8 cellular contexts compared by ENCODE assay signal in genomic region chr20:18507218-18508191, GRCh38. TPM values are rescaled to one million over a fixed set of nuclear protein-coding genes. Genes with fewer than 3 reads are reported as not detected.
A peak's percentile ranks its signal among the peaks of the same experiment; 100 is the strongest.
DNase-seq lines count a peak whose midpoint lies in the region; ATAC-seq and TF ChIP-seq lines count a peak whose summit lies in the region.

Gene SEC23B, plus strand, starts transcription at chr20:18507940. Its CDS starts 2,896 bp downstream, at chr20:18510836.

- peaks cover 12 to 42% (median 16%) of the 10 kb centered on the region in 3 donors for H3K36me3 Mint-ChIP-seq in CD8-positive, alpha-beta memory T cell

- H3K4me1 Mint-ChIP-seq in CD8-positive, alpha-beta memory T cell = peaks cover 31 to 57% (median 56%) of the 10 kb centered on the region in 3 donors

- intact Hi-C loops in lower lobe of right lung (cut with DNase I) = no loop called here

- POLR2A ChIA-PET in CD8-positive, alpha-beta memory T cell (lab: Charles Lee) = interaction anchor here (0.5 to 2.7 kb wide), 10 partner anchors 10 to 1545 kb away, joined by 3 to 53 read pairs (median 4); partner anchors contain the start of genes BFSP1, CFAP61, CRNKL1 and DTD1

- peak; percentile 87 for ATAC-seq in GM19468 (IDR thresholded peaks at IDR 0.05; ENCODE audit: extremely low read depth, unreplicated experiment)
- ATAC-seq in lower lobe of right lung = peak; percentile 98 to 99

- peak within 1 kb of the TSS; percentile 99 for H3K27ac ChIP-seq in CD8-positive, alpha-beta memory T cell (ENCODE audit: low read depth, low read length)
- H3K27ac ChIP-seq in lower lobe of right lung = peak within 1 kb of the TSS; percentile 96

- peaks cover under 1 to 8% of the 10 kb centered on the region in 2 donors for H3K27me3 Mint-ChIP-seq in CD8-positive, alpha-beta memory T cell

- peak within 1 kb of the TSS; percentile 98 to 100 (median 100) for H3K27ac Mint-ChIP-seq in CD8-positive, alpha-beta memory T cell

- DNase-seq in CD8-positive, alpha-beta memory T cell = peak; percentile 94 to 100 (median 98)
- DNase-seq in HS-5 (ENCODE audit: low read depth) (peak; percentile 94), lower lobe of right lung (peak; percentile 99)
- peak; percentile 95 for DNase-seq in NK-92 treated with Interleukin-12 subunit alpha and Interleukin-12 subunit beta, amount 100 ng/mL, for 24 hours (lab: John Stamatoyannopoulos, UW)
- DNase-seq in activated CD8-positive, alpha-beta memory T cell treated with anti-CD3 and anti-CD28 coated beads for 24 hours = peak; percentile 97
- DNase-seq in effector CD4-positive, alpha-beta T cell = peak; percentile 97
- DNase-seq in stimulated activated CD4-positive, alpha-beta T cell treated with anti-CD3 and anti-CD28 coated beads, TNF-alpha, amount 100 ng/mL, for 24 hours (ENCODE audit: low read depth in 3 of 3) = peak; percentile 91 to 98 (median 97)

- CTCF ChIA-PET in CD8-positive, alpha-beta memory T cell (lab: Charles Lee) = interaction anchor here (0.9 to 3.1 kb wide), 10 partner anchors 11 to 219 kb away, joined by 3 to 30 read pairs (median 4); partner anchors contain the start of genes DZANK1, POLR3F, RBBP9 and SMIM26

- H3K4me3 ChIP-seq in CD8-positive, alpha-beta memory T cell (ENCODE audit: low read length) = peak within 1 kb of the TSS; percentile 68
- H3K4me3 ChIP-seq in lower lobe of right lung = peak within 1 kb of the TSS; percentile 73

- no peaks in the 10 kb centered on the region for H3K27me3 ChIP-seq in CD8-positive, alpha-beta memory T cell (ENCODE audit: insufficient read depth, low read length, poor library complexity, severe bottlenecking)
- H3K27me3 ChIP-seq in lower lobe of right lung (ENCODE audit: low read depth) = peaks cover 7% of the 10 kb centered on the region

- peaks cover 19% of the 10 kb centered on the region for H3K4me1 ChIP-seq in CD8-positive, alpha-beta memory T cell (ENCODE audit: insufficient read depth, low read length)
- peaks cover 35% of the 10 kb centered on the region for H3K4me1 ChIP-seq in lower lobe of right lung

- H3K36me3 ChIP-seq in CD8-positive, alpha-beta memory T cell (ENCODE audit: insufficient read depth, low read length) = no peaks in the 10 kb centered on the region
- peaks cover 31% of the 10 kb centered on the region for H3K36me3 ChIP-seq in lower lobe of right lung

- no peaks in the 10 kb centered on the region for H3K9me3 ChIP-seq in CD8-positive, alpha-beta memory T cell (ENCODE audit: low read length)
- no peaks in the 10 kb centered on the region for H3K9me3 ChIP-seq in lower lobe of right lung

- H3K9me3 Mint-ChIP-seq in CD8-positive, alpha-beta memory T cell = peaks cover 0 to 2% (median 0%) of the 10 kb centered on the region in 5 donors

- peak within 1 kb of the TSS; percentile 96 to 100 (median 99) for H3K4me3 Mint-ChIP-seq in CD8-positive, alpha-beta memory T cell

- no peak for TF ChIP-seq CTCF in lower lobe of right lung (IDR thresholded peaks at IDR 0.05)

RNA-seq across cellular contexts. Expression of gene SEC23B, which starts in this region (rescaled TPM):
- 100 to 1,000 TPM; 103 to 105 TPM for total RNA-seq in CD8-positive, alpha-beta memory T cell
- polyA plus RNA-seq in CD8-positive, alpha-beta memory T cell = 51.1 TPM
- total RNA-seq in lower lobe of right lung = 51.2 TPM

Comparison
In these comparisons a context has a peak if more than half of its experiments do, and no peak if none do; other contexts are left out.
1. Peak in every context shown above with its lines: DNase-seq, ATAC-seq, H3K4me3 ChIP-seq and H3K27ac ChIP-seq.